Comparison of ENCODE assay signal across 24 cellular contexts in the genomic region with DNA sequence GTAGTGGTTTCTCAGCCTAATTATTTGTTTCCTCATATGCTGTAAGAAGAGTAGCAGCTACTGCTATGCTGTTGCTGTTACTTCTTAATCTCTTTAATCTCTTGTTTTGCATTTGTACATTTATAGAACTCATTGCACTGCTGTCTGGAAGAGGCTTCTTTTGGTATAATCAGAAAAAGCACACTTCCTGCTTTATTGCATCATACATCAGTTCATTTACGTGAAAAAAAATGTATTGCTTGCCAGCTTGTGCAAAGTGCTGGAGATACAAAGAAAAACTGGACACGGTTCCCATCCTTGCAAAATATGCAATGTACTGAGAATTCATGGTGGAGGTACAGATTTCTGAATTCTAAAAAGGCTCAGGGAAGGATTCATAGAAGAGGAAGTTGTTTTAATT.
DNase-seq lines count a peak whose midpoint lies in the region; TF ChIP-seq lines count a peak whose summit lies in the region.
"Had no signal": no experiment of that assay in that cellular context is flagged by ENCODE, and none has a peak within 500 bp of the region (broad histone marks: within the 10 kb centered on the region; RNA-seq: fewer than 3 reads in every experiment).

No MANE protein-coding gene starts in this region.

- no peak for TF ChIP-seq POLR2A in breast epithelium (IDR thresholded peaks at IDR 0.05)

- no peak overlapping the region for H2BK5ac ChIP-seq in H9 (ENCODE audit: insufficient read length, low read length)

- no peaks in the 10 kb centered on the region for H3K36me3 ChIP-seq in mammary epithelial cell (ENCODE audit: insufficient read depth, low read length)
- no peaks in the 10 kb centered on the region for H3K36me3 ChIP-seq in breast epithelium
- H3K36me3 ChIP-seq: Peyer's patch, thoracic aorta had no signal

- no peak overlapping the region for H3K4me3 Mint-ChIP-seq in H9
- H3K4me3 Mint-ChIP-seq: activated CD4-positive, alpha-beta T cell treated with anti-CD3 and anti-CD28 coated beads for 36 hours; activated naive CD8-positive, alpha-beta T cell treated with anti-CD3 and anti-CD28 coated beads, Interleukin-2, amount 50 U/mL, for 24 hours; CD8-positive, alpha-beta T cell; IgD-negative memory B cell; naive thymus-derived CD4-positive, alpha-beta T cell had no signal

- no peak overlapping the region for H4K91ac ChIP-seq in H9 (ENCODE audit: insufficient read length, low read depth, low read length)

- no peaks in the 10 kb centered on the region for H3K4me1 Mint-ChIP-seq in H9
- H3K4me1 Mint-ChIP-seq: activated CD4-positive, alpha-beta T cell treated with anti-CD3 and anti-CD28 coated beads for 36 hours; activated naive CD8-positive, alpha-beta T cell treated with anti-CD3 and anti-CD28 coated beads, Interleukin-2, amount 50 U/mL, for 24 hours; IgD-negative memory B cell; naive thymus-derived CD4-positive, alpha-beta T cell had no signal

- H3K9ac ChIP-seq in mammary epithelial cell (ENCODE audit: insufficient read depth, low read length): no peak overlapping the region
- no peak overlapping the region for H3K9ac ChIP-seq in H9 (ENCODE audit: extremely low read depth, insufficient read length, low read length)

- intact Hi-C loops in mammary epithelial cell (cut with micrococcal nuclease) (no loop called here), breast epithelium (cut with DNase I; ENCODE audit: low total_unique reads) (no loop called here)

- peak overlapping the region; percentile 53 for H2AFZ ChIP-seq in mammary epithelial cell (ENCODE audit: low read depth, low read length)
- no peak overlapping the region for H2AFZ ChIP-seq in H9 (ENCODE audit: low read length)

- no peak overlapping the region for H3K14ac ChIP-seq in H9 (ENCODE audit: insufficient read depth, low read length)

- no peak overlapping the region for H2BK120ac ChIP-seq in H9 (ENCODE audit: low read depth, low read length, poor library complexity, severe bottlenecking)

- H3K9me3 Mint-ChIP-seq in H9: no peaks in the 10 kb centered on the region

- H2BK12ac ChIP-seq in H9 (ENCODE audit: insufficient read length, low read depth, low read length): no peak overlapping the region

- H3K23me2 ChIP-seq in H9 (ENCODE audit: insufficient read length, low read depth, low read length, poor library complexity, severe bottlenecking): no peaks in the 10 kb centered on the region

- dilution Hi-C loops in mammary epithelial cell (cut with HindIII; ENCODE audit: low sequenced_read_pairs): no loop called here

- H3K27me3 ChIP-seq in mammary epithelial cell (ENCODE audit: insufficient read depth, low read length) (no peaks in the 10 kb centered on the region), breast epithelium (no peaks in the 10 kb centered on the region), H9 (ENCODE audit: insufficient read depth, low read length) (no peaks in the 10 kb centered on the region)
- H3K27me3 ChIP-seq: Peyer's patch had no signal

- H4K8ac ChIP-seq in H9 (replicated peaks; ENCODE audit: insufficient read length, low read depth, low read length): no peak overlapping the region

- CTCF ChIA-PET in mammary epithelial cell (lab: Charles Lee; ENCODE audit: low non-redundant PET): no interaction called here

- no peaks in the 10 kb centered on the region for H4K20me1 ChIP-seq in mammary epithelial cell (ENCODE audit: insufficient read depth, low read length)
- no peaks in the 10 kb centered on the region for H4K20me1 ChIP-seq in H9 (ENCODE audit: control insufficient read depth, insufficient read depth, insufficient read length)

- in situ Hi-C loops in mammary epithelial cell (cut with MboI; ENCODE audit: low sequenced_read_pairs in 2 of 2): no loop called here

- H3K27ac Mint-ChIP-seq in H9: no peak overlapping the region
- H3K27ac Mint-ChIP-seq: activated CD4-positive, alpha-beta T cell treated with anti-CD3 and anti-CD28 coated beads for 36 hours; activated naive CD8-positive, alpha-beta T cell treated with anti-CD3 and anti-CD28 coated beads, Interleukin-2, amount 50 U/mL, for 24 hours; CD8-positive, alpha-beta T cell; IgD-negative memory B cell; naive thymus-derived CD4-positive, alpha-beta T cell had no signal

- H3K4me2 ChIP-seq in mammary epithelial cell (ENCODE audit: insufficient read depth, low read depth, low read length) (no peak overlapping the region), H9 (ENCODE audit: insufficient read depth, insufficient read length, low read length) (no peak overlapping the region)

- BruUV-seq in mammary epithelial cell (replicated peaks; lab: Mats Ljungman, UMichigan): no TSS peak

- H3K36me3 Mint-ChIP-seq in H9 (ENCODE audit: insufficient read depth in 1 of 3, low read depth in 3 of 3): no peaks in the 10 kb centered on the region
- H3K36me3 Mint-ChIP-seq: CD8-positive, alpha-beta T cell; IgD-negative memory B cell; naive thymus-derived CD4-positive, alpha-beta T cell had no signal

- H3K4me1 ChIP-seq in mammary epithelial cell (ENCODE audit: insufficient read depth, low read length) (no peaks in the 10 kb centered on the region), breast epithelium (no peaks in the 10 kb centered on the region), H9 (ENCODE audit: insufficient read depth, low read length) (no peaks in the 10 kb centered on the region)
- H3K4me1 ChIP-seq: Peyer's patch had no signal

- no peak overlapping the region for H3K18ac ChIP-seq in H9 (ENCODE audit: insufficient read length, low read depth, low read length)

- DNase-seq in mammary epithelial cell: no peak
- no peak for DNase-seq in breast epithelium (ENCODE audit: low spot score in 2 of 2)
- peak; percentile 75 for DNase-seq in OCI-M1 (lab: John Stamatoyannopoulos, UW)
- peak; percentile 9 for DNase-seq in fibroblast of mammary gland (ENCODE audit: low read depth)
- DNase-seq in activated CD8-positive, alpha-beta memory T cell treated with anti-CD3 and anti-CD28 coated beads, Interleukin-2, amount 50 U/mL, for 48 hours: no peak
- no peak for DNase-seq in iPS-NIHi11 (ENCODE audit: low spot score)
- DNase-seq in H9: no peak
- DNase-seq in NCI-H2196 treated with DMSO at 0.1 percent for 48 hours (lab: John Stamatoyannopoulos, UW; ENCODE audit: unreplicated experiment): no peak
- DNase-seq: activated CD4-positive, alpha-beta T cell treated with anti-CD3 and anti-CD28 coated beads for 36 hours; activated gamma-delta T cell treated with Interleukin-2 at 50 U/mL for 16 hours; activated naive CD8-positive, alpha-beta T cell treated with anti-CD3 and anti-CD28 coated beads, Interleukin-2, amount 50 U/mL, for 24 hours; CD8-positive, alpha-beta T cell; DMS153; glutamatergic neuron; kidney; midbrain; naive thymus-derived CD4-positive, alpha-beta T cell; NCI-H1436; NCI-H446; Peyer's patch; SHP77 treated with DMSO at 0.1 percent for 48 hours; stimulated activated naive CD8-positive, alpha-beta T cell treated with anti-CD3 and anti-CD28 coated beads, Interleukin-15, Interleukin-2, amounts not matched to agents 100 U/mL and 50 U/mL, for 24 hours had no signal

- no peaks in the 10 kb centered on the region for H3K9me3 ChIP-seq in mammary epithelial cell (replicated peaks; ENCODE audit: insufficient read depth, low read length)
- no peaks in the 10 kb centered on the region for H3K9me3 ChIP-seq in breast epithelium
- no peaks in the 10 kb centered on the region for H3K9me3 ChIP-seq in H9 (ENCODE audit: control insufficient read depth, low read depth, low read length)
- H3K9me3 ChIP-seq: Peyer's patch, thoracic aorta had no signal

- 17% methylated on average over 2 of the region's 2 CpGs for WGBS in mammary epithelial cell (ENCODE audit: low coverage, missing lambda C conversion rate)
- no CpG with 5 or more reads among the region's 2 CpGs for WGBS in H9 (ENCODE audit: extremely low coverage, insufficient read length, low lambda C conversion rate)

- no peak overlapping the region for H2AK5ac ChIP-seq in H9 (ENCODE audit: insufficient read length, low read length)

- no peaks in the 10 kb centered on the region for H3K79me1 ChIP-seq in H9 (ENCODE audit: insufficient read depth, low read depth, low read length, poor library complexity, severe bottlenecking)

- no peak overlapping the region for H2BK20ac ChIP-seq in H9 (ENCODE audit: low read depth, low read length, poor library complexity, severe bottlenecking)

- TF ChIP-seq CTCF in mammary epithelial cell (conservative IDR thresholded peaks at IDR 0.05 in 1 of 2, IDR thresholded peaks at IDR 0.05 in 1 of 2; ENCODE audit: extremely low read depth in 1 of 2, insufficient read depth in 1 of 2, low read depth in 1 of 2, low read length in 2 of 2) (no peak), breast epithelium (IDR thresholded peaks at IDR 0.05) (no peak), fibroblast of mammary gland (conservative IDR thresholded peaks at IDR 0.05; ENCODE audit: control insufficient read depth, insufficient read depth, low read depth, low read length) (no peak), H9 (conservative IDR thresholded peaks at IDR 0.05) (no peak)

- no peak overlapping the region for H3K4ac ChIP-seq in H9 (ENCODE audit: low read depth, low read length)

- H3T11ph ChIP-seq in H9 (ENCODE audit: low read length): no peak overlapping the region

- no peak overlapping the region for H3K56ac ChIP-seq in H9 (ENCODE audit: insufficient read length, low read depth, low read length)

- no peak overlapping the region for H2BK15ac ChIP-seq in H9 (ENCODE audit: low read depth, low read length)

- H3K23ac ChIP-seq in H9 (ENCODE audit: insufficient read length, low read depth, low read length): no peak overlapping the region

- no peaks in the 10 kb centered on the region for H3K79me2 ChIP-seq in mammary epithelial cell (ENCODE audit: insufficient read depth, low read length)
- no peaks in the 10 kb centered on the region for H3K79me2 ChIP-seq in H9 (ENCODE audit: insufficient read depth, low read length)

- no peaks in the 10 kb centered on the region for H3K27me3 Mint-ChIP-seq in H9 (ENCODE audit: low read depth)
- H3K27me3 Mint-ChIP-seq: activated CD4-positive, alpha-beta T cell treated with anti-CD3 and anti-CD28 coated beads for 36 hours; activated naive CD8-positive, alpha-beta T cell treated with anti-CD3 and anti-CD28 coated beads, Interleukin-2, amount 50 U/mL, for 24 hours; IgD-negative memory B cell had no signal

- H4K5ac ChIP-seq in H9 (ENCODE audit: insufficient read length, low read depth, low read length): no peak overlapping the region

- H3K4me3 ChIP-seq in mammary epithelial cell (replicated peaks in 1 of 3; ENCODE audit: insufficient read depth in 1 of 3, low read depth in 2 of 3, low read length in 3 of 3): no peak overlapping the region
- H3K4me3 ChIP-seq in breast epithelium: no peak overlapping the region
- H3K4me3 ChIP-seq in fibroblast of mammary gland (ENCODE audit: control insufficient read depth, low read depth, low read length): no peak overlapping the region
- H3K4me3 ChIP-seq: Peyer's patch, thoracic aorta had no signal

- no peak overlapping the region for H3K27ac ChIP-seq in mammary epithelial cell (ENCODE audit: insufficient read depth, low read depth, low read length)
- H3K27ac ChIP-seq in breast epithelium: no peak overlapping the region
- H3K27ac ChIP-seq in H9 (ENCODE audit: insufficient read length, low read depth, low read length): no peak overlapping the region
- H3K27ac ChIP-seq: Peyer's patch, thoracic aorta had no signal

Comparison
In these comparisons a context has a peak if more than half of its experiments do, and no peak if none do; other contexts are left out.
1. DNase-seq: peak in OCI-M1 (single experiment) and fibroblast of mammary gland (single experiment); none in mammary epithelial cell (single experiment), breast epithelium (0 of 2), activated CD8-positive, alpha-beta memory T cell treated with anti-CD3 and anti-CD28 coated beads, Interleukin-2, amount 50 U/mL, for 48 hours (single experiment), iPS-NIHi11 (single experiment), H9 (single experiment) and NCI-H2196 treated with DMSO at 0.1 percent for 48 hours (single experiment).